Comparison of ENCODE assay signal across 1 cellular context in genomic region chr20:19019734-19020364, GRCh38.
TF ChIP-seq lines count a peak whose summit lies in the region.

No MANE protein-coding gene starts in this region.

TF ChIP-seq in GM23338, 12 proteins besides CTCF, POLR2A, EP300 and RAD21 (continued from another document):
- TF ChIP-seq REST (IDR thresholded peaks at IDR 0.05; ENCODE audit: unreplicated experiment) (no peak), ETS1 (IDR thresholded peaks at IDR 0.05) (no peak), EZH2 (IDR thresholded peaks at IDR 0.05; ENCODE audit: low read depth, unreplicated experiment) (no peak), POLR2AphosphoS5 (IDR thresholded peaks at IDR 0.05; ENCODE audit: low read depth) (no peak), ZNF331 (CRISPR knock-in tag; IDR thresholded peaks at IDR 0.05; ENCODE audit: low read depth) (no peak), CREB1 (CRISPR knock-in tag; IDR thresholded peaks at IDR 0.05; ENCODE audit: low read depth) (no peak), NANOG (IDR thresholded peaks at IDR 0.05; ENCODE audit: borderline replicate concordance) (no peak), EZH2phosphoT487 (IDR thresholded peaks at IDR 0.05; ENCODE audit: unreplicated experiment) (no peak), STAT1 (IDR thresholded peaks at IDR 0.05; ENCODE audit: unreplicated experiment) (no peak), ZNF462 (CRISPR knock-in tag; IDR thresholded peaks at IDR 0.05) (no peak)
TF ChIP-seq in GM23338: peak in this region for 0.
